ENCODE assay signal across 18 cellular contexts in genomic region chr10:83522456-83522855, GRCh38.
"Had no signal": no experiment of that assay in that cellular context is flagged by ENCODE, and none has a peak within 500 bp of the region (broad histone marks: within the 10 kb centered on the region; RNA-seq: fewer than 3 reads in every experiment).

No MANE protein-coding gene starts in this region.

- H3K27me3 ChIP-seq: esophagus squamous epithelium, suprapubic skin, upper lobe of right lung had no signal

- H3K27ac ChIP-seq: esophagus squamous epithelium, lower lobe of right lung, parathyroid adenoma, suprapubic skin, upper lobe of right lung had no signal

- H3K4me3 ChIP-seq: esophagus squamous epithelium, lower lobe of right lung, skin epidermis, suprapubic skin, upper lobe of right lung had no signal

- H3K27ac Mint-ChIP-seq: activated naive CD8-positive, alpha-beta T cell treated with anti-CD3 and anti-CD28 coated beads, Interleukin-2, amount 10 ng/mL, durations not matched to agents 7 days and 5 days; activated T-helper 1 cell treated with anti-CD3 and anti-CD28 coated beads, Interleukin-12 subunit alpha, Interleukin-12 subunit beta, Interleukin-2, Interleukin-4 antibody, amounts not matched to agents 30 ng/mL and 10 ng/mL and 1 ng/mL, durations not matched to agents 14 hours and 24 hours and 36 hours; naive B cell had no signal

- H3K27me3 Mint-ChIP-seq: activated naive CD8-positive, alpha-beta T cell treated with anti-CD3 and anti-CD28 coated beads, Interleukin-2, amount 10 ng/mL, durations not matched to agents 7 days and 5 days; naive B cell had no signal

- H3K9me3 ChIP-seq: upper lobe of right lung had no signal

- H3K4me3 Mint-ChIP-seq: activated naive CD8-positive, alpha-beta T cell treated with anti-CD3 and anti-CD28 coated beads, Interleukin-2, amount 10 ng/mL, durations not matched to agents 7 days and 5 days; activated T-helper 1 cell treated with anti-CD3 and anti-CD28 coated beads, Interleukin-12 subunit alpha, Interleukin-12 subunit beta, Interleukin-2, Interleukin-4 antibody, amounts not matched to agents 30 ng/mL and 10 ng/mL and 1 ng/mL, durations not matched to agents 14 hours and 24 hours and 36 hours; naive B cell had no signal

- H3K4me1 ChIP-seq: esophagus squamous epithelium, lower lobe of right lung, parathyroid adenoma, suprapubic skin, upper lobe of right lung had no signal

- H3K36me3 Mint-ChIP-seq: activated naive CD8-positive, alpha-beta T cell treated with anti-CD3 and anti-CD28 coated beads, Interleukin-2, amount 10 ng/mL, durations not matched to agents 7 days and 5 days; naive B cell had no signal

- H3K36me3 ChIP-seq: esophagus squamous epithelium, lower lobe of right lung, suprapubic skin, upper lobe of right lung had no signal

- DNase-seq: activated CD4-positive, alpha-beta T cell treated with anti-CD3 and anti-CD28 coated beads, Interleukin-2, amount 50 U/mL, for 1 hour; activated CD8-positive, alpha-beta memory T cell treated with anti-CD3 and anti-CD28 coated beads for 24 hours; activated naive CD8-positive, alpha-beta T cell treated with anti-CD3 and anti-CD28 coated beads, Interleukin-2, amount 10 ng/mL, durations not matched to agents 7 days and 5 days; esophagus squamous epithelium; lower lobe of right lung; naive B cell; stimulated activated CD4-positive, alpha-beta T cell treated with anti-CD3 and anti-CD28 coated beads, Interleukin-4, amount 100 ng/mL, for 4 hours; stimulated activated CD8-positive, alpha-beta memory T cell treated with anti-CD3 and anti-CD28 coated beads, Interleukin-4, amount 100 ng/mL, for 48 hours; stimulated activated naive CD4-positive, alpha-beta T cell treated with Interleukin-2 at 50 U/mL for 16 hours; T-helper 9 cell; upper lobe of right lung had no signal

- FAIRE-seq: colon, endothelial cell of umbilical vein had no signal

- H3K4me1 Mint-ChIP-seq: activated naive CD8-positive, alpha-beta T cell treated with anti-CD3 and anti-CD28 coated beads, Interleukin-2, amount 10 ng/mL, durations not matched to agents 7 days and 5 days; naive B cell had no signal

- ATAC-seq: activated CD4-positive, CD25-positive, alpha-beta regulatory T cell treated with anti-CD3 and anti-CD28 coated beads, Interleukin-2, amount 50 U/mL, for 24 hours had no signal
